In the genomic region with DNA sequence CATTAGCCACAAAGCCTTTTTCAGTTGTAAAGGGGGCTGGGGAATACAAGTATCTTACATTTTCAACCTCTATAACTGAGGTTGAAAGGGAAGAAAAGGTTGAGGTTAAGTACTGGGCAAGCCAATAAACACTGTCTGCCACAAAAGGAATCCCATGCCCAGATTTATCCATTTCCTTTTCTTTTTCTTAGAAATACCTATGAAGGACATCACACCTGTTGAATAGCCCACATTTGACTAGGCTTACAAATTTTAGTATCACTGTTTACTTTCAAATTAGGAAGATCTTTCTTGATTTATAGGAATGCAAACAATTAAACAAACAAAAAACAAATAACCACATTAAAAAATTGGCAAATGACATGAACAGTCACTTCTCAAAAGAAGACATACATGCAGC, we compare ENCODE assay signal across 20 cellular contexts.
DNase-seq lines count a peak whose midpoint lies in the region; ATAC-seq, FAIRE-seq and TF ChIP-seq lines count a peak whose summit lies in the region.
"Had no signal": no experiment of that assay in that cellular context is flagged by ENCODE, and none has a peak within 500 bp of the region (broad histone marks: within the 10 kb centered on the region; RNA-seq: fewer than 3 reads in every experiment).

No MANE protein-coding gene starts in this region.

- TF ChIP-seq CTCF in IMR-90 (conservative IDR thresholded peaks at IDR 0.05; ENCODE audit: low read depth, low read length), result no peak
- TF ChIP-seq CTCF in pancreas (IDR thresholded peaks at IDR 0.05), result no peak

- H4K5ac ChIP-seq in IMR-90 (ENCODE audit: low read depth, low read length), result no peak overlapping the region

- no peak overlapping the region for H3K4me2 ChIP-seq in IMR-90 (ENCODE audit: low read depth, low read length)
- H3K4me2 ChIP-seq: BLaER1 treated with 17β-estradiol and CSF1 and Interleukin-3, amounts not matched to agents 10 nM and 100 nM had no signal

- no peak overlapping the region for H3K9ac ChIP-seq in IMR-90 (ENCODE audit: low read depth, low read length)
- H3K9ac ChIP-seq: BLaER1 treated with 17β-estradiol and CSF1 and Interleukin-3, amounts not matched to agents 10 nM and 100 nM had no signal

- H2BK15ac ChIP-seq in IMR-90 (ENCODE audit: low read depth, low read length), result no peak overlapping the region

- H3K4ac ChIP-seq in IMR-90 (ENCODE audit: low read depth, low read length), result peak overlapping the region; percentile 36; the same call in 1 of the 2 replicates

- POLR2A ChIA-PET in IMR-90 (lab: Charles Lee; ENCODE audit: unreplicated experiment), result no interaction called here

- TF ChIP-seq POLR2A in H54 (IDR thresholded peaks at IDR 0.05; ENCODE audit: low read depth, low read length) (no peak), IMR-90 (IDR thresholded peaks at IDR 0.05; ENCODE audit: low read depth, low read length) (no peak)

- no peaks in the 10 kb centered on the region for H3K79me1 ChIP-seq in IMR-90 (ENCODE audit: low read depth in 1 of 2, low read length in 2 of 2)

- no peaks in the 10 kb centered on the region for H3K27me3 ChIP-seq in IMR-90 (ENCODE audit: control insufficient read depth, insufficient read depth, low read length)
- H3K27me3 ChIP-seq in SJCRH30, result no peaks in the 10 kb centered on the region
- no peaks in the 10 kb centered on the region for H3K27me3 ChIP-seq in pancreas
- H3K27me3 ChIP-seq: BLaER1 treated with 17β-estradiol and CSF1 and Interleukin-3, amounts not matched to agents 10 nM and 100 nM had no signal

- H3K9me3 ChIP-seq in IMR-90 (ENCODE audit: control insufficient read depth, insufficient read depth, low read length) (no peaks in the 10 kb centered on the region), SJCRH30 (replicated peaks) (no peaks in the 10 kb centered on the region), pancreas (no peaks in the 10 kb centered on the region)
- H3K9me3 ChIP-seq: BLaER1 treated with 17β-estradiol and CSF1 and Interleukin-3, amounts not matched to agents 10 nM and 100 nM had no signal

- no peak overlapping the region for H2AFZ ChIP-seq in IMR-90 (replicated peaks; ENCODE audit: low read length, poor library complexity)

- TF ChIP-seq RAD21 in IMR-90 (IDR thresholded peaks at IDR 0.05; ENCODE audit: low read length), result no peak

- peaks cover 4% of the 10 kb centered on the region for H3K9me1 ChIP-seq in IMR-90 (ENCODE audit: insufficient read depth, low read length)

- H2AK9ac ChIP-seq in IMR-90 (replicated peaks; ENCODE audit: low read depth, low read length, poor library complexity), result no peak overlapping the region

- H4K91ac ChIP-seq in IMR-90 (ENCODE audit: insufficient read depth, low read depth, low read length), result no peak overlapping the region

- DNase-seq in H54 (ENCODE audit: insufficient read length, low spot score) (no peak), IMR-90 (no peak), SJCRH30 (no peak), pancreas (no peak), AML-193 (lab: John Stamatoyannopoulos, UW) (no peak)
- DNase-seq: Calu3; CD8-positive, alpha-beta T cell; DMS 273 treated with DMSO at 0.1 percent for 48 hours; DMS53; DND-41; EL; GOT3; H9; Kasumi-1 had no signal

- no peak overlapping the region for H2AK5ac ChIP-seq in IMR-90 (ENCODE audit: low read depth, low read length)

- H3K4me1 ChIP-seq in IMR-90 (ENCODE audit: control insufficient read depth, insufficient read depth, low read length), result peaks cover 4% of the 10 kb centered on the region
- peaks cover 13% of the 10 kb centered on the region for H3K4me1 ChIP-seq in SJCRH30
- H3K4me1 ChIP-seq in pancreas, result no peaks in the 10 kb centered on the region
- H3K4me1 ChIP-seq: BLaER1 treated with 17β-estradiol and CSF1 and Interleukin-3, amounts not matched to agents 10 nM and 100 nM had no signal

- H2BK120ac ChIP-seq in IMR-90 (ENCODE audit: low read depth, low read length), result no peak overlapping the region; the same call in 1 of the 2 replicates

- intact Hi-C loops in IMR-90 (cut with micrococcal nuclease), result no loop called here
- intact Hi-C loops in pancreas (cut with DNase I), result no loop called here

- BruUV-seq in IMR-90 (replicated peaks; lab: Mats Ljungman, UMichigan), result no TSS peak

- H3K14ac ChIP-seq in IMR-90 (replicated peaks; ENCODE audit: low read depth, low read length), result no peak overlapping the region

- H3K27ac ChIP-seq in IMR-90 (ENCODE audit: insufficient read depth, low read length) (no peak overlapping the region), SJCRH30 (peak overlapping the region; percentile 50), pancreas (no peak overlapping the region)
- H3K27ac ChIP-seq: BLaER1 treated with 17β-estradiol and CSF1 and Interleukin-3, amounts not matched to agents 10 nM and 100 nM had no signal

- 0 out of 2 replicates have a peak overlapping the region, but pooled peaks have one; percentile 5 for H2BK20ac ChIP-seq in IMR-90 (ENCODE audit: low read depth, low read length)

- H3K4me3 ChIP-seq in IMR-90 (ENCODE audit: insufficient read depth, low read depth, low read length), result no peak overlapping the region
- H3K4me3 ChIP-seq in SJCRH30, result no peak overlapping the region
- H3K4me3 ChIP-seq in pancreas, result no peak overlapping the region
- H3K4me3 ChIP-seq: BLaER1 treated with 17β-estradiol and CSF1 and Interleukin-3, amounts not matched to agents 10 nM and 100 nM; GM12878 had no signal

- no peak overlapping the region for H3K23ac ChIP-seq in IMR-90 (ENCODE audit: low read depth, low read length)

- H3K36me3 ChIP-seq in IMR-90 (ENCODE audit: control insufficient read depth, insufficient read depth, low read length) (no peaks in the 10 kb centered on the region), SJCRH30 (no peaks in the 10 kb centered on the region), pancreas (no peaks in the 10 kb centered on the region)
- H3K36me3 ChIP-seq: BLaER1 treated with 17β-estradiol and CSF1 and Interleukin-3, amounts not matched to agents 10 nM and 100 nM had no signal

- no peak overlapping the region for H3K18ac ChIP-seq in IMR-90 (ENCODE audit: low read depth, low read length)

- no peaks in the 10 kb centered on the region for H4K20me1 ChIP-seq in IMR-90 (ENCODE audit: insufficient read depth, low read length)
- H4K20me1 ChIP-seq: BLaER1 treated with 17β-estradiol and CSF1 and Interleukin-3, amounts not matched to agents 10 nM and 100 nM had no signal

- no peak overlapping the region for H2BK5ac ChIP-seq in IMR-90 (ENCODE audit: low read depth, low read length, poor library complexity, severe bottlenecking)

- in situ Hi-C loops in IMR-90 (cut with MboI; ENCODE audit: low sequenced_read_pairs), result no loop called here

- ATAC-seq in IMR-90 (ENCODE audit: low read depth) (no peak), pancreas (no peak), GM21447 (IDR thresholded peaks at IDR 0.05; ENCODE audit: unreplicated experiment) (no peak), HG03571 (IDR thresholded peaks at IDR 0.05; ENCODE audit: unreplicated experiment) (no peak)
- ATAC-seq: CD8-positive, alpha-beta T cell; GM12878; HepG2 had no signal

- dilution Hi-C loops in IMR-90 (cut with HindIII; ENCODE audit: low sequenced_read_pairs, unreplicated experiment), result no loop called here

- FAIRE-seq in H54 (lab: Jason Lieb, UNC), result peak; percentile 15
- FAIRE-seq in pancreas (lab: Jason Lieb, UNC), result peak; percentile 13
- FAIRE-seq: A204.1, GM12878, HepG2 had no signal

- CTCF ChIA-PET in IMR-90 (lab: Yijun Ruan, JAX), result no interaction called here

- H3K56ac ChIP-seq in IMR-90 (ENCODE audit: extremely low read depth, insufficient read depth, low read length), result no peak overlapping the region

- no peak overlapping the region for H4K8ac ChIP-seq in IMR-90 (ENCODE audit: low read depth in 2 of 2, low read length in 2 of 2)

TF ChIP-seq in IMR-90, 13 proteins besides CTCF, POLR2A, EP300 and RAD21:
- no peak for TF ChIP-seq CHD1 (IDR thresholded peaks at IDR 0.05; ENCODE audit: low read depth, low read length)
